In the genomic region with DNA sequence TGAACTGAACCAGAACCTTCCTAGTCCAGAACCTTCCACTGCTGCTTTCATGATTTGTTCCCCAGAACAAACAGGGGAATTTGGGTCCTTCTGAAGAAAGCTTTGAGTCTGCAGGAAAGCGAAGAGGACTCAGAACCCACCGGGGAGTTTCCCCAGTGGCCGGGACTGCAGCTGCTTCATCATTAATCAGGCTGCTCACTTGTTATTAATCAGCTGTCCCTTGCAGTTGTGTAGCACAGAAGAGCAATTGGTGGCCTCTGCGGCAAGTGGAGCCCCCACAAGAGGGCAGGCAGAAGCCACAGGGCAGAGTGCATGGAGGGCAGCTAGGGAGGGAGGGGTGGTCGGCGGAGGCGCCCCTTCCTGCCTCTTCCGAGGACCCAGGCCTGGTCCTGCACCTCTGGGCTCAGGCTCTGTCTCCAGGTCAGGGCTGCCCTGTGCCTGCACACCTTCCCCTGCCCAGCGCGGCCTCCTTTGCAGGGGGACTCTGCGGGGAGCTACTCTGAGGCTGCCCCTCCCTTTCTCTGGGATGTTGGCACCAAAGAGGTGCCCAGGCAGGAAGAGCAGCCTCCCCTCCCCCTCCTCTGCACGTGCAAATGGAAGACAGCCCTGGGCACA, we compare ENCODE assay signal across 33 cellular contexts. TPM values are rescaled to one million over a fixed set of nuclear protein-coding genes. Genes with fewer than 3 reads are reported as not detected.
DNase-seq lines count a peak whose midpoint lies in the region; ATAC-seq, FAIRE-seq and TF ChIP-seq lines count a peak whose summit lies in the region.
"Had no signal": no experiment of that assay in that cellular context is flagged by ENCODE, and none has a peak within 500 bp of the region (broad histone marks: within the 10 kb centered on the region; RNA-seq: fewer than 3 reads in every experiment).

No MANE protein-coding gene starts in this region.

- ATAC-seq in HepG2 = no peak
- no peak for ATAC-seq in right lobe of liver
- ATAC-seq in stimulated activated naive B cell treated with anti-CD40 and anti-IgM and Interleukin-4, amounts not matched to agents 10 μg/mL and 1 μg/mL and 100 μg/mL, for 72 hours (replicated peaks) = peak; percentile 58 to 67
- no peak for ATAC-seq in HG02642 (IDR thresholded peaks at IDR 0.05; ENCODE audit: poor library complexity, unreplicated experiment)
- ATAC-seq: left lung, Panc1, right cardiac atrium had no signal

- 22% methylated on average over 6 of the region's 12 CpGs for WGBS in HepG2 (ENCODE audit: low lambda C conversion rate)
- no CpG with 5 or more reads among the region's 12 CpGs for WGBS in right lobe of liver (ENCODE audit: insufficient coverage, low coverage, low lambda C conversion rate, missing lambda C conversion rate)

- no peaks in the 10 kb centered on the region for H4K20me1 ChIP-seq in HepG2 (ENCODE audit: insufficient read depth, low read length)

- H2AFZ ChIP-seq in HepG2 (ENCODE audit: low read length) = no peak overlapping the region
- H2AFZ ChIP-seq: parathyroid adenoma had no signal

- TF ChIP-seq EP300 in HepG2 (IDR thresholded peaks at IDR 0.05; ENCODE audit: low read depth in 2 of 2, low read length in 2 of 2) = no peak
- no peak for TF ChIP-seq EP300 in HepG2 (CRISPR knock-in tag; IDR thresholded peaks at IDR 0.05; ENCODE audit: borderline replicate concordance)

- H3K9me3 ChIP-seq in HepG2 (ENCODE audit: low read length) = no peaks in the 10 kb centered on the region
- H3K9me3 ChIP-seq in right lobe of liver = no peaks in the 10 kb centered on the region
- no peaks in the 10 kb centered on the region for H3K9me3 ChIP-seq in kidney (ENCODE audit: control insufficient read depth in 1 of 2, low read length in 2 of 2)
- H3K9me3 ChIP-seq: left lung, spleen, tibial nerve had no signal

- no peak overlapping the region for H3K27ac ChIP-seq in HepG2 (ENCODE audit: extremely low read length, insufficient read depth, low read length)
- no peak overlapping the region for H3K27ac ChIP-seq in right lobe of liver
- no peak overlapping the region for H3K27ac ChIP-seq in kidney (ENCODE audit: low read depth in 2 of 2, low read length in 2 of 2)
- H3K27ac ChIP-seq: left lung, parathyroid adenoma, spleen, tibial nerve had no signal

- intact Hi-C loops in HepG2 (cut with micrococcal nuclease; ENCODE audit: unreplicated experiment) = loop anchor here (10.0 kb wide), 1 partner anchor 327 kb away; no protein-coding TSS in a partner anchor
- intact Hi-C loops in right lobe of liver (cut with DNase I) = no loop called here
- intact Hi-C loops in kidney (cut with DNase I) = loop anchor here (10.0 kb wide), 1 partner anchor 103 kb away; no protein-coding TSS in a partner anchor

- no peak for TF ChIP-seq POLR2A in HepG2 (IDR thresholded peaks at IDR 0.05; ENCODE audit: insufficient read depth in 1 of 2, low read depth in 2 of 2, low read length in 2 of 2)
- no peak for TF ChIP-seq POLR2A in right lobe of liver (IDR thresholded peaks at IDR 0.05)

- CTCF ChIA-PET in HepG2 (lab: Yijun Ruan, JAX; ENCODE audit: low intra/inter-chr PET ratio, low total read pairs) = interaction anchor here (1.3 kb wide), 1 partner anchor 107 kb away, joined by 3 read pairs; no protein-coding TSS in a partner anchor

- H3K4me3 ChIP-seq in HepG2 (replicated peaks in 1 of 3; ENCODE audit: insufficient read depth in 1 of 3, low read depth in 2 of 3, low read length in 3 of 3) (no peak overlapping the region), right lobe of liver (no peak overlapping the region), H7 (ENCODE audit: insufficient read depth, low read depth, low read length) (no peak overlapping the region), kidney (ENCODE audit: low read length in 2 of 2) (no peak overlapping the region)
- H3K4me3 ChIP-seq: left lung, spleen, tibial nerve had no signal

- POLR2A ChIA-PET in HepG2 (lab: Yijun Ruan, JAX) = interaction anchor here (2.2 kb wide), 1 partner anchor 39 kb away, joined by 7 read pairs; the partner anchor contains the start of gene CX3CL1

- H3K9ac ChIP-seq in HepG2 (ENCODE audit: insufficient read depth, low read depth, low read length) (no peak overlapping the region), kidney (ENCODE audit: low read length in 2 of 2) (no peak overlapping the region)
- H3K9ac ChIP-seq: parathyroid adenoma had no signal

- H3K27me3 Mint-ChIP-seq in stimulated activated naive B cell treated with anti-CD40 and anti-IgM and Interleukin-4, amounts not matched to agents 10 μg/mL and 1 μg/mL and 100 μg/mL, for 72 hours = no peaks in the 10 kb centered on the region
- H3K27me3 Mint-ChIP-seq: activated CD4-positive, alpha-beta T cell treated with anti-CD3 and anti-CD28 coated beads, Interleukin-2, amount 10 ng/mL, durations not matched to agents 7 days and 5 days; CD4-positive, alpha-beta T cell; memory B cell had no signal

- in situ Hi-C loops in HepG2 (cut with HindIII; ENCODE audit: extremely low pct_ligation_motif_present, low pct_unique_long_range_greater_than_20kb) = no loop called here

- no TSS peak for BruUV-seq in HepG2 (replicated peaks; lab: Mats Ljungman, UMichigan)

- peak overlapping the region; percentile 39 to 60 for H3K4me3 Mint-ChIP-seq in stimulated activated naive B cell treated with anti-CD40 and anti-IgM and Interleukin-4, amounts not matched to agents 10 μg/mL and 1 μg/mL and 100 μg/mL, for 72 hours
- H3K4me3 Mint-ChIP-seq: activated CD4-positive, alpha-beta T cell treated with anti-CD3 and anti-CD28 coated beads, Interleukin-2, amount 10 ng/mL, durations not matched to agents 7 days and 5 days; CD4-positive, alpha-beta T cell; memory B cell; neural crest cell had no signal

- no peaks in the 10 kb centered on the region for H3K36me3 ChIP-seq in HepG2 (replicated peaks in 1 of 2; ENCODE audit: control insufficient read depth in 1 of 2, insufficient read depth in 2 of 2, low read length in 2 of 2)
- no peaks in the 10 kb centered on the region for H3K36me3 ChIP-seq in right lobe of liver
- H3K36me3 ChIP-seq in H7 (replicated peaks; ENCODE audit: control insufficient read depth, insufficient read depth, low read length) = no peaks in the 10 kb centered on the region
- no peaks in the 10 kb centered on the region for H3K36me3 ChIP-seq in kidney (ENCODE audit: control insufficient read depth in 1 of 2, insufficient read depth in 2 of 2, low read length in 2 of 2)
- H3K36me3 ChIP-seq: left lung, spleen, tibial nerve had no signal

- H3K27me3 ChIP-seq in HepG2 (ENCODE audit: control insufficient read depth in 1 of 2, insufficient read depth in 2 of 2, low read length in 2 of 2) = peaks cover 10 to 55% of the 10 kb centered on the region in 2 experiments; a peak in 4 of 5 replicates
- H3K27me3 ChIP-seq in right lobe of liver = no peaks in the 10 kb centered on the region
- H3K27me3 ChIP-seq in H7 (ENCODE audit: control insufficient read depth, insufficient read depth, low read length) = no peaks in the 10 kb centered on the region
- H3K27me3 ChIP-seq: left lung, spleen, tibial nerve had no signal

- H3K4me1 ChIP-seq in HepG2 (ENCODE audit: insufficient read depth, low read length) (peaks cover 28% of the 10 kb centered on the region), right lobe of liver (no peaks in the 10 kb centered on the region), kidney (ENCODE audit: control insufficient read depth in 1 of 2, insufficient read depth in 1 of 2, low read depth in 1 of 2, low read length in 2 of 2) (peaks cover 0 to 5% of the 10 kb centered on the region in 2 donors)
- H3K4me1 ChIP-seq: parathyroid adenoma had no signal

- DNase-seq in HepG2 (ENCODE audit: low spot score) = no peak
- no peak for DNase-seq in right lobe of liver
- DNase-seq in H7 = peak; percentile 48
- peak; percentile 59 for DNase-seq in kidney
- peak; percentile 80 for DNase-seq in stimulated activated naive B cell treated with anti-CD40 and anti-IgM and Interleukin-4, amounts not matched to agents 10 μg/mL and 1 μg/mL and 100 μg/mL, for 72 hours
- DNase-seq in kidney tubule cell (ENCODE audit: low spot score) = no peak
- no peak for DNase-seq in activated gamma-delta T cell (lab: John Stamatoyannopoulos, UW)
- DNase-seq: activated CD4-positive, alpha-beta T cell treated with anti-CD3 and anti-CD28 coated beads, Interleukin-2, amount 10 ng/mL, durations not matched to agents 7 days and 5 days; activated effector memory CD4-positive, alpha-beta T cell treated with Interleukin-2 at 50 U/mL for 16 hours; activated T-cell treated with anti-CD3 and anti-CD28 coated beads, Interleukin-2, amount 50 U/mL, for 1 hour; caudate nucleus; CD4-positive, alpha-beta T cell; cortex of kidney; DMS79 treated with DMSO at 0.1 percent for 48 hours; GDM1; Karpas-422; left lung; NCI-H1417 treated with DMSO at 0.1 percent for 48 hours; NCI-H2081; NCI-H524 treated with DMSO at 0.1 percent for 48 hours; right cardiac atrium; SHP77 treated with DMSO at 0.1 percent for 48 hours; spleen; stimulated activated CD4-positive, alpha-beta T cell treated with anti-CD3 and anti-CD28 coated beads, Interleukin-2, amount 100 ng/mL, for 24 hours; stimulated activated CD8-positive, alpha-beta memory T cell treated with anti-CD3 and anti-CD28 coated beads, Interleukin-4, amount 100 ng/mL, for 48 hours had no signal

- TF ChIP-seq RAD21 in HepG2 (CRISPR knock-in tag; IDR thresholded peaks at IDR 0.05) = no peak

- no peak for FAIRE-seq in HepG2 (lab: Jason Lieb, UNC)
- no peak for FAIRE-seq in kidney (lab: Jason Lieb, UNC)
- FAIRE-seq: A204.1 had no signal

- no peaks in the 10 kb centered on the region for H3K79me2 ChIP-seq in HepG2 (ENCODE audit: insufficient read depth, low read length)
- H3K79me2 ChIP-seq: parathyroid adenoma had no signal

- peaks cover 67 to 76% of the 10 kb centered on the region in 2 donors for H3K4me1 Mint-ChIP-seq in stimulated activated naive B cell treated with anti-CD40 and anti-IgM and Interleukin-4, amounts not matched to agents 10 μg/mL and 1 μg/mL and 100 μg/mL, for 72 hours
- H3K4me1 Mint-ChIP-seq: activated CD4-positive, alpha-beta T cell treated with anti-CD3 and anti-CD28 coated beads, Interleukin-2, amount 10 ng/mL, durations not matched to agents 7 days and 5 days had no signal

- H3K36me3 Mint-ChIP-seq in stimulated activated naive B cell treated with anti-CD40 and anti-IgM and Interleukin-4, amounts not matched to agents 10 μg/mL and 1 μg/mL and 100 μg/mL, for 72 hours = peaks cover 33 to 38% of the 10 kb centered on the region in 2 donors
- H3K36me3 Mint-ChIP-seq: memory B cell had no signal

- TF ChIP-seq CTCF in HepG2 (CRISPR knock-in tag; IDR thresholded peaks at IDR 0.05) = 0 out of 2 replicates have a peak, but pooled peaks have one; percentile 27
- no peak for TF ChIP-seq CTCF in right lobe of liver (IDR thresholded peaks at IDR 0.05)
- TF ChIP-seq CTCF in kidney (IDR thresholded peaks at IDR 0.05; ENCODE audit: borderline replicate concordance, extremely low read depth, insufficient read depth) = no peak

- peak overlapping the region; percentile 98 for H3K27ac Mint-ChIP-seq in stimulated activated naive B cell treated with anti-CD40 and anti-IgM and Interleukin-4, amounts not matched to agents 10 μg/mL and 1 μg/mL and 100 μg/mL, for 72 hours
- H3K27ac Mint-ChIP-seq: activated CD4-positive, alpha-beta T cell treated with anti-CD3 and anti-CD28 coated beads, Interleukin-2, amount 10 ng/mL, durations not matched to agents 7 days and 5 days; CD4-positive, alpha-beta T cell; memory B cell had no signal

- peaks cover 0 to 5% of the 10 kb centered on the region in 2 donors for H3K9me3 Mint-ChIP-seq in stimulated activated naive B cell treated with anti-CD40 and anti-IgM and Interleukin-4, amounts not matched to agents 10 μg/mL and 1 μg/mL and 100 μg/mL, for 72 hours
- H3K9me3 Mint-ChIP-seq: activated CD4-positive, alpha-beta T cell treated with anti-CD3 and anti-CD28 coated beads, Interleukin-2, amount 10 ng/mL, durations not matched to agents 7 days and 5 days; CD4-positive, alpha-beta T cell; memory B cell; neural crest cell had no signal

- H3K4me2 ChIP-seq in HepG2 (ENCODE audit: low read depth, low read length) = no peak overlapping the region

RNA-seq across cellular contexts. Expression of gene CCL17, which starts 6.9 kb away (rescaled TPM):
- total RNA-seq in HepG2 (2016; rRNA removed; fragmentation: Illumina TruSeq; extraction: Trizol) (not detected in 2 replicates), right lobe of liver (not detected), kidney (1.5 TPM)
- not detected in 2 replicates for total RNA-seq in HepG2 (2016; cell fraction: cytosol; rRNA removed; fragmentation: Illumina TruSeq; extraction: Trizol; ENCODE audit: low read depth)
- total RNA-seq in HepG2 (2016; cell fraction: insoluble cytoplasmic fraction; rRNA removed; fragmentation: Illumina TruSeq; extraction: Trizol) = not detected in 2 replicates
- total RNA-seq in HepG2 (2016; cell fraction: membrane; rRNA removed; fragmentation: Illumina TruSeq; extraction: Trizol) = not detected in 2 replicates
- not detected in 2 replicates for total RNA-seq in HepG2 (2016; cell fraction: nucleus; rRNA removed; fragmentation: Illumina TruSeq; extraction: Trizol)
- polyA plus RNA-seq in HepG2 (2011; rRNA removed) (not detected in 2 replicates), kidney (ENCODE audit: insufficient read depth, low read depth, low replicate concordance) (not detected)
- polyA plus RNA-seq in HepG2 (2011; cell fraction: cytosol; rRNA removed) = not detected in 2 replicates
- not detected in 2 replicates for polyA plus RNA-seq in HepG2 (2011; cell fraction: nucleus; rRNA removed)
- not detected in 2 replicates for polyA plus RNA-seq in HepG2 (2012)
- not detected in 2 replicates for polyA plus RNA-seq in HepG2 (2016; cell fraction: cytosol; fragmentation: Illumina TruSeq; extraction: Trizol; ENCODE audit: low read depth)
- not detected in 2 replicates for polyA plus RNA-seq in HepG2 (2016; cell fraction: insoluble cytoplasmic fraction; fragmentation: Illumina TruSeq; extraction: Trizol; ENCODE audit: low read depth)
- not detected in 2 replicates for polyA plus RNA-seq in HepG2 (2016; cell fraction: membrane; fragmentation: Illumina TruSeq; extraction: Trizol; ENCODE audit: low read depth)
- not detected in 2 replicates for polyA plus RNA-seq in HepG2 (2016; cell fraction: nucleus; fragmentation: Illumina TruSeq; extraction: Trizol; ENCODE audit: insufficient read depth, low read depth)
- not detected in 2 replicates for polyA minus RNA-seq in HepG2 (2011; rRNA and poly(A)+ RNA removed; ENCODE audit: low replicate concordance)
- polyA minus RNA-seq in HepG2 (2011; cell fraction: cytosol; rRNA and poly(A)+ RNA removed) = not detected in 2 replicates
- not detected in 2 replicates for polyA minus RNA-seq in HepG2 (2011; cell fraction: nucleus; rRNA and poly(A)+ RNA removed)
- total RNA-seq in H7 (2014; rRNA removed; shearing (Covaris generic)) = not detected in 2 replicates
- total RNA-seq: CD4-positive, alpha-beta T cell; H4; neural crest cell; right cardiac atrium; tibial nerve had no signal
- polyA plus RNA-seq: right cardiac atrium had no signal

RNA-seq across cellular contexts. Expression of gene CIAPIN1, which starts 35.7 kb away (rescaled TPM):
- total RNA-seq in HepG2 (2016; rRNA removed; fragmentation: Illumina TruSeq; extraction: Trizol) (89.7 and 113 TPM in 2 replicates), right lobe of liver (10 to 100 TPM; 23.3 to 27.4 (median 23.9) TPM), kidney (53.6 TPM)
- total RNA-seq in HepG2 (2016; cell fraction: cytosol; rRNA removed; fragmentation: Illumina TruSeq; extraction: Trizol; ENCODE audit: low read depth) = 19.4 and 23.1 TPM in 2 replicates
- total RNA-seq in HepG2 (2016; cell fraction: insoluble cytoplasmic fraction; rRNA removed; fragmentation: Illumina TruSeq; extraction: Trizol) = 88.9 and 116 TPM in 2 replicates
- 31.7 and 33.1 TPM in 2 replicates for total RNA-seq in HepG2 (2016; cell fraction: membrane; rRNA removed; fragmentation: Illumina TruSeq; extraction: Trizol)
- total RNA-seq in HepG2 (2016; cell fraction: nucleus; rRNA removed; fragmentation: Illumina TruSeq; extraction: Trizol) = 39.3 and 39.9 TPM in 2 replicates
- polyA plus RNA-seq in HepG2 (2011; rRNA removed) (62.4 and 69.3 TPM in 2 replicates), kidney (ENCODE audit: insufficient read depth, low read depth, low replicate concordance) (56.3 TPM)
- polyA plus RNA-seq in HepG2 (2011; cell fraction: cytosol; rRNA removed) = 56.5 and 68.4 TPM in 2 replicates
- polyA plus RNA-seq in HepG2 (2011; cell fraction: nucleus; rRNA removed) = 23.6 and 32.7 TPM in 2 replicates
- polyA plus RNA-seq in HepG2 (2012) = 47.4 and 50.8 TPM in 2 replicates
- 10.3 and 11.8 TPM in 2 replicates for polyA plus RNA-seq in HepG2 (2016; cell fraction: cytosol; fragmentation: Illumina TruSeq; extraction: Trizol; ENCODE audit: low read depth)
- polyA plus RNA-seq in HepG2 (2016; cell fraction: insoluble cytoplasmic fraction; fragmentation: Illumina TruSeq; extraction: Trizol; ENCODE audit: low read depth) = 109 and 116 TPM in 2 replicates
- 17.0 and 17.1 TPM in 2 replicates for polyA plus RNA-seq in HepG2 (2016; cell fraction: membrane; fragmentation: Illumina TruSeq; extraction: Trizol; ENCODE audit: low read depth)
- polyA plus RNA-seq in HepG2 (2016; cell fraction: nucleus; fragmentation: Illumina TruSeq; extraction: Trizol; ENCODE audit: insufficient read depth, low read depth) = 67.4 and 77.6 TPM in 2 replicates
- 47.0 and 64.1 TPM in 2 replicates for polyA minus RNA-seq in HepG2 (2011; rRNA and poly(A)+ RNA removed; ENCODE audit: low replicate concordance)
- 25.8 and 25.9 TPM in 2 replicates for polyA minus RNA-seq in HepG2 (2011; cell fraction: cytosol; rRNA and poly(A)+ RNA removed)
- polyA minus RNA-seq in HepG2 (2011; cell fraction: nucleus; rRNA and poly(A)+ RNA removed) = 23.2 and 35.6 TPM in 2 replicates
- total RNA-seq in H7 (2014; rRNA removed; shearing (Covaris generic)) = 114 and 134 TPM in 2 replicates

RNA-seq across cellular contexts. Expression of gene COQ9, which starts 35.8 kb away (rescaled TPM):
- 57.5 and 62.0 TPM in 2 replicates for total RNA-seq in HepG2 (2016; rRNA removed; fragmentation: Illumina TruSeq; extraction: Trizol)
- total RNA-seq in HepG2 (2016; cell fraction: cytosol; rRNA removed; fragmentation: Illumina TruSeq; extraction: Trizol; ENCODE audit: low read depth) = 12.2 and 13.5 TPM in 2 replicates
- total RNA-seq in HepG2 (2016; cell fraction: insoluble cytoplasmic fraction; rRNA removed; fragmentation: Illumina TruSeq; extraction: Trizol) = 57.7 and 61.8 TPM in 2 replicates
- 29.6 and 29.7 TPM in 2 replicates for total RNA-seq in HepG2 (2016; cell fraction: membrane; rRNA removed; fragmentation: Illumina TruSeq; extraction: Trizol)
- 48.3 and 49.8 TPM in 2 replicates for total RNA-seq in HepG2 (2016; cell fraction: nucleus; rRNA removed; fragmentation: Illumina TruSeq; extraction: Trizol)
- 104 and 108 TPM in 2 replicates for polyA plus RNA-seq in HepG2 (2011; rRNA removed)
- 77.6 and 88.3 TPM in 2 replicates for polyA plus RNA-seq in HepG2 (2011; cell fraction: cytosol; rRNA removed)
- polyA plus RNA-seq in HepG2 (2011; cell fraction: nucleus; rRNA removed) = 174 and 196 TPM in 2 replicates
- 35.1 and 40.7 TPM in 2 replicates for polyA plus RNA-seq in HepG2 (2012)
- polyA plus RNA-seq in HepG2 (2016; cell fraction: cytosol; fragmentation: Illumina TruSeq; extraction: Trizol; ENCODE audit: low read depth) = 7.1 and 7.4 TPM in 2 replicates
- polyA plus RNA-seq in HepG2 (2016; cell fraction: insoluble cytoplasmic fraction; fragmentation: Illumina TruSeq; extraction: Trizol; ENCODE audit: low read depth) = 56.0 and 60.7 TPM in 2 replicates
- 17.9 and 18.7 TPM in 2 replicates for polyA plus RNA-seq in HepG2 (2016; cell fraction: membrane; fragmentation: Illumina TruSeq; extraction: Trizol; ENCODE audit: low read depth)
- polyA plus RNA-seq in HepG2 (2016; cell fraction: nucleus; fragmentation: Illumina TruSeq; extraction: Trizol; ENCODE audit: insufficient read depth, low read depth) = 89.6 and 91.0 TPM in 2 replicates
- polyA minus RNA-seq in HepG2 (2011; rRNA and poly(A)+ RNA removed; ENCODE audit: low replicate concordance) = 78.3 and 147 TPM in 2 replicates
- polyA minus RNA-seq in HepG2 (2011; cell fraction: cytosol; rRNA and poly(A)+ RNA removed) = 25.2 and 27.3 TPM in 2 replicates
- polyA minus RNA-seq in HepG2 (2011; cell fraction: nucleus; rRNA and poly(A)+ RNA removed) = 48.0 and 60.5 TPM in 2 replicates
- 10 to 100 TPM; 43.2 to 81.4 (median 55.3) TPM for total RNA-seq in right lobe of liver
- 43.3 and 59.6 TPM in 2 replicates for total RNA-seq in H7 (2014; rRNA removed; shearing (Covaris generic))
- 78.0 TPM for total RNA-seq in kidney
- polyA plus RNA-seq in kidney (ENCODE audit: insufficient read depth, low read depth, low replicate concordance) = 200 TPM

RNA-seq across cellular contexts. Expression of gene CX3CL1, which starts 39.2 kb away (rescaled TPM):
- total RNA-seq in HepG2 (2016; rRNA removed; fragmentation: Illumina TruSeq; extraction: Trizol) (23.4 and 57.3 TPM in 2 replicates), right lobe of liver (10 to 100 TPM in 3 of 6 experiments, 1 to 10 TPM in 3; 3.3 to 20.5 (median 9.8) TPM), kidney (46.4 TPM)
- total RNA-seq in HepG2 (2016; cell fraction: cytosol; rRNA removed; fragmentation: Illumina TruSeq; extraction: Trizol; ENCODE audit: low read depth) = 7.3 and 8.2 TPM in 2 replicates
- 21.6 and 59.9 TPM in 2 replicates for total RNA-seq in HepG2 (2016; cell fraction: insoluble cytoplasmic fraction; rRNA removed; fragmentation: Illumina TruSeq; extraction: Trizol)
- total RNA-seq in HepG2 (2016; cell fraction: membrane; rRNA removed; fragmentation: Illumina TruSeq; extraction: Trizol) = 22.2 and 22.7 TPM in 2 replicates
- total RNA-seq in HepG2 (2016; cell fraction: nucleus; rRNA removed; fragmentation: Illumina TruSeq; extraction: Trizol) = 62.3 and 70.4 TPM in 2 replicates
- polyA plus RNA-seq in HepG2 (2011; rRNA removed) (60.8 and 96.8 TPM in 2 replicates), kidney (ENCODE audit: insufficient read depth, low read depth, low replicate concordance) (39.1 TPM)
- 56.4 and 56.5 TPM in 2 replicates for polyA plus RNA-seq in HepG2 (2011; cell fraction: cytosol; rRNA removed)
- 79.9 and 86.1 TPM in 2 replicates for polyA plus RNA-seq in HepG2 (2011; cell fraction: nucleus; rRNA removed)
- polyA plus RNA-seq in HepG2 (2012) = 41.7 and 72.2 TPM in 2 replicates
- polyA plus RNA-seq in HepG2 (2016; cell fraction: cytosol; fragmentation: Illumina TruSeq; extraction: Trizol; ENCODE audit: low read depth) = 7.2 and 7.4 TPM in 2 replicates
- 27.9 and 36.9 TPM in 2 replicates for polyA plus RNA-seq in HepG2 (2016; cell fraction: insoluble cytoplasmic fraction; fragmentation: Illumina TruSeq; extraction: Trizol; ENCODE audit: low read depth)
- polyA plus RNA-seq in HepG2 (2016; cell fraction: membrane; fragmentation: Illumina TruSeq; extraction: Trizol; ENCODE audit: low read depth) = 15.0 and 15.2 TPM in 2 replicates
- polyA plus RNA-seq in HepG2 (2016; cell fraction: nucleus; fragmentation: Illumina TruSeq; extraction: Trizol; ENCODE audit: insufficient read depth, low read depth) = 134 and 147 TPM in 2 replicates
- polyA minus RNA-seq in HepG2 (2011; rRNA and poly(A)+ RNA removed; ENCODE audit: low replicate concordance) = 0.19 and 92.7 TPM in 2 replicates
- polyA minus RNA-seq in HepG2 (2011; cell fraction: cytosol; rRNA and poly(A)+ RNA removed) = 36.8 and 44.2 TPM in 2 replicates
- 38.0 and 38.2 TPM in 2 replicates for polyA minus RNA-seq in HepG2 (2011; cell fraction: nucleus; rRNA and poly(A)+ RNA removed)
- 0.67 and 2.1 TPM in 2 replicates for total RNA-seq in H7 (2014; rRNA removed; shearing (Covaris generic))
- total RNA-seq: activated CD4-positive, alpha-beta T cell treated with anti-CD3 and anti-CD28 coated beads, Interleukin-2, amount 10 ng/mL, durations not matched to agents 7 days and 5 days; CD4-positive, alpha-beta T cell had no signal

RNA-seq across cellular contexts. Expression of gene POLR2C, which starts 51.0 kb away (rescaled TPM):
- total RNA-seq in HepG2 (2016; rRNA removed; fragmentation: Illumina TruSeq; extraction: Trizol) (104 and 146 TPM in 2 replicates), right lobe of liver (10 to 100 TPM; 27.7 to 70.2 (median 35.4) TPM), kidney (58.9 TPM)
- 18.6 and 24.2 TPM in 2 replicates for total RNA-seq in HepG2 (2016; cell fraction: cytosol; rRNA removed; fragmentation: Illumina TruSeq; extraction: Trizol; ENCODE audit: low read depth)
- total RNA-seq in HepG2 (2016; cell fraction: insoluble cytoplasmic fraction; rRNA removed; fragmentation: Illumina TruSeq; extraction: Trizol) = 103 and 154 TPM in 2 replicates
- total RNA-seq in HepG2 (2016; cell fraction: membrane; rRNA removed; fragmentation: Illumina TruSeq; extraction: Trizol) = 49.1 and 55.4 TPM in 2 replicates
- 54.3 and 64.6 TPM in 2 replicates for total RNA-seq in HepG2 (2016; cell fraction: nucleus; rRNA removed; fragmentation: Illumina TruSeq; extraction: Trizol)
- polyA plus RNA-seq in HepG2 (2011; rRNA removed) (199 and 216 TPM in 2 replicates), kidney (ENCODE audit: insufficient read depth, low read depth, low replicate concordance) (68.9 TPM)
- 226 and 249 TPM in 2 replicates for polyA plus RNA-seq in HepG2 (2011; cell fraction: cytosol; rRNA removed)
- polyA plus RNA-seq in HepG2 (2011; cell fraction: nucleus; rRNA removed) = 143 and 144 TPM in 2 replicates
- 72.5 and 84.4 TPM in 2 replicates for polyA plus RNA-seq in HepG2 (2012)
- polyA plus RNA-seq in HepG2 (2016; cell fraction: cytosol; fragmentation: Illumina TruSeq; extraction: Trizol; ENCODE audit: low read depth) = 18.7 and 20.9 TPM in 2 replicates
- 169 and 175 TPM in 2 replicates for polyA plus RNA-seq in HepG2 (2016; cell fraction: insoluble cytoplasmic fraction; fragmentation: Illumina TruSeq; extraction: Trizol; ENCODE audit: low read depth)
- 41.6 and 42.2 TPM in 2 replicates for polyA plus RNA-seq in HepG2 (2016; cell fraction: membrane; fragmentation: Illumina TruSeq; extraction: Trizol; ENCODE audit: low read depth)
- 94.8 and 102 TPM in 2 replicates for polyA plus RNA-seq in HepG2 (2016; cell fraction: nucleus; fragmentation: Illumina TruSeq; extraction: Trizol; ENCODE audit: insufficient read depth, low read depth)
- polyA minus RNA-seq in HepG2 (2011; rRNA and poly(A)+ RNA removed; ENCODE audit: low replicate concordance) = 302 and 354 TPM in 2 replicates
- 134 and 135 TPM in 2 replicates for polyA minus RNA-seq in HepG2 (2011; cell fraction: cytosol; rRNA and poly(A)+ RNA removed)
- polyA minus RNA-seq in HepG2 (2011; cell fraction: nucleus; rRNA and poly(A)+ RNA removed) = 124 and 139 TPM in 2 replicates
- 178 and 189 TPM in 2 replicates for total RNA-seq in H7 (2014; rRNA removed; shearing (Covaris generic))

Comparison
In these comparisons a context has a peak if more than half of its experiments do, and no peak if none do; other contexts are left out.
1. intact Hi-C loops: an anchor here in HepG2 (10.0 kb wide) and kidney (10.0 kb wide); none called in right lobe of liver.
2. ATAC-seq: peak in stimulated activated naive B cell treated with anti-CD40 and anti-IgM and Interleukin-4, amounts not matched to agents 10 μg/mL and 1 μg/mL and 100 μg/mL, for 72 hours (2 of 2); none in HepG2 (single experiment), right lobe of liver (0 of 4) and HG02642 (single experiment).
3. DNase-seq: peak in H7 (single experiment), kidney (single experiment) and stimulated activated naive B cell treated with anti-CD40 and anti-IgM and Interleukin-4, amounts not matched to agents 10 μg/mL and 1 μg/mL and 100 μg/mL, for 72 hours (single experiment); none in HepG2 (single experiment), right lobe of liver (0 of 3), kidney tubule cell (single experiment) and activated gamma-delta T cell (single experiment).